In the genomic region with DNA sequence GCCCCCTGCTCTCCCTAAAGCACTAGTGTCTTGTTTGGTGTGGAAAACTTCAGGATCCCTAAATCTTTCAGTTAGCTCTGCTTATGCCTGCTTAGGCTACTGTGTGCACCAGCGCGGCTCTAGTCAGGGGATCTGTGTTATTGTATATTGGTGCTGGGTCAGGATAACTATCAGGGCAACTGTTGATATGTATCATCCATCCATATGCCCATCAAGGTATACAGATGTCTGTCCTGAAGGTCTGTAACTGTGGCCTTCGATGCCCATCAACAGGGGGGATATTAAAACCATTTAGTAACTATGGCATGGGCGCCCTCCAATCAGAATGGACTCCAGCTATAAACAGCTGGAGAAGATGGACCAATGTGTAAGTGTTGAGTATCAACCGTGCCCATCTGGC, we compare ENCODE assay signal across 7 cellular contexts. TPM values are rescaled to one million over a fixed set of nuclear protein-coding genes. Genes with fewer than 3 reads are reported as not detected.
"Had no signal": no experiment of that assay in that cellular context is flagged by ENCODE, and none has a peak within 500 bp of the region (broad histone marks: within the 10 kb centered on the region; RNA-seq: fewer than 3 reads in every experiment).

No MANE protein-coding gene starts in this region.

- H3K27ac ChIP-seq: HL-60 had no signal

- H3K4me3 ChIP-seq: K562 had no signal

- DNase-seq: IMR-90, KBM-7, KG1 had no signal

- ATAC-seq: HepG2, K562 had no signal

RNA-seq across cellular contexts. Expression of a gene that starts 12.4 kb away (rescaled TPM):
- polyA plus RNA-seq: HepG2, IgD-negative memory B cell, IMR-90, K562 had no signal

RNA-seq across cellular contexts. Expression of a gene that starts 20.1 kb away (rescaled TPM):
- polyA plus RNA-seq: IgD-negative memory B cell had no signal

RNA-seq across cellular contexts. Expression of a gene that starts 31.7 kb away (rescaled TPM):
- polyA plus RNA-seq: HepG2 had no signal
